ENCODE assay signal across 7 cellular contexts in genomic region chr2:127887452-127888219, GRCh38. TPM values are rescaled to one million over a fixed set of nuclear protein-coding genes. Genes with fewer than 3 reads are reported as not detected.
A peak's percentile ranks its signal among the peaks of the same experiment; 100 is the strongest.
DNase-seq lines count a peak whose midpoint lies in the region; ATAC-seq and TF ChIP-seq lines count a peak whose summit lies in the region.

No MANE protein-coding gene starts in this region.

- 16 to 22% methylated on average over 5 to 6 of the region's 6 CpGs for WGBS in gastroesophageal sphincter (ENCODE audit: low coverage in 1 of 2), 2 donors

- H3K36me3 ChIP-seq in gastroesophageal sphincter: peaks cover 0 to 12% of the 10 kb centered on the region in 2 donors

- no peaks in the 10 kb centered on the region for H3K27me3 Mint-ChIP-seq in activated CD8-positive, alpha-beta T cell treated with anti-CD3 and anti-CD28 coated beads, Interleukin-2, amount 10 ng/mL, durations not matched to agents 7 days and 5 days (ENCODE audit: low read depth)

- peaks cover 9 to 44% (median 27%) of the 10 kb centered on the region in 3 donors for H3K4me1 ChIP-seq in gastroesophageal sphincter

- no peak for ATAC-seq in activated CD8-positive, alpha-beta T cell treated with anti-CD3 and anti-CD28 coated beads, Interleukin-2, amount 10 ng/mL, durations not matched to agents 7 days and 5 days
- no peak for ATAC-seq in gastroesophageal sphincter
- ATAC-seq in stimulated activated effector memory CD8-positive, alpha-beta T cell treated with anti-CD3 and anti-CD28 coated beads, Interleukin-12 subunit alpha, Interleukin-12 subunit beta, amount 100 ng/mL, for 72 hours: no peak
- ATAC-seq in HG03439 (IDR thresholded peaks at IDR 0.05; ENCODE audit: unreplicated experiment): no peak
- no peak for ATAC-seq in GM21528 (IDR thresholded peaks at IDR 0.05; ENCODE audit: low FRiP score, unreplicated experiment)

- no peak for TF ChIP-seq EP300 in gastroesophageal sphincter (IDR thresholded peaks at IDR 0.05)

- H3K27ac Mint-ChIP-seq in activated CD8-positive, alpha-beta T cell treated with anti-CD3 and anti-CD28 coated beads, Interleukin-2, amount 10 ng/mL, durations not matched to agents 7 days and 5 days: no peak overlapping the region
- no peak overlapping the region for H3K27ac Mint-ChIP-seq in stimulated activated effector memory CD8-positive, alpha-beta T cell treated with anti-CD3 and anti-CD28 coated beads, Interleukin-12 subunit alpha, Interleukin-12 subunit beta, amount 100 ng/mL, for 72 hours

- peak overlapping the region; percentile 21 to 62 for H3K4me3 ChIP-seq in gastroesophageal sphincter

- peak overlapping the region; percentile 79 for H3K4me3 Mint-ChIP-seq in activated CD8-positive, alpha-beta T cell treated with anti-CD3 and anti-CD28 coated beads, Interleukin-2, amount 10 ng/mL, durations not matched to agents 7 days and 5 days
- peak overlapping the region; percentile 96 for H3K4me3 Mint-ChIP-seq in stimulated activated effector memory CD8-positive, alpha-beta T cell treated with anti-CD3 and anti-CD28 coated beads, Interleukin-12 subunit alpha, Interleukin-12 subunit beta, amount 100 ng/mL, for 72 hours

- TF ChIP-seq POLR2A in gastroesophageal sphincter (IDR thresholded peaks at IDR 0.05): no peak

- H3K9me3 Mint-ChIP-seq in activated CD8-positive, alpha-beta T cell treated with anti-CD3 and anti-CD28 coated beads, Interleukin-2, amount 10 ng/mL, durations not matched to agents 7 days and 5 days (ENCODE audit: insufficient read depth): no peaks in the 10 kb centered on the region
- H3K9me3 Mint-ChIP-seq in stimulated activated effector memory CD8-positive, alpha-beta T cell treated with anti-CD3 and anti-CD28 coated beads, Interleukin-12 subunit alpha, Interleukin-12 subunit beta, amount 100 ng/mL, for 72 hours: no peaks in the 10 kb centered on the region

- peaks cover 40% of the 10 kb centered on the region for H3K4me1 Mint-ChIP-seq in activated CD8-positive, alpha-beta T cell treated with anti-CD3 and anti-CD28 coated beads, Interleukin-2, amount 10 ng/mL, durations not matched to agents 7 days and 5 days (ENCODE audit: low read depth)
- peaks cover 19% of the 10 kb centered on the region for H3K4me1 Mint-ChIP-seq in stimulated activated effector memory CD8-positive, alpha-beta T cell treated with anti-CD3 and anti-CD28 coated beads, Interleukin-12 subunit alpha, Interleukin-12 subunit beta, amount 100 ng/mL, for 72 hours

- no peaks in the 10 kb centered on the region for H3K9me3 ChIP-seq in gastroesophageal sphincter

- DNase-seq in HUDEP-2 (lab: John Stamatoyannopoulos, UW; ENCODE audit: unreplicated experiment in 76 of 76) (peak in 45 of 76 experiments; percentile 2 to 68 (median 31)), foreskin melanocyte (no peak)
- no peak for DNase-seq in activated CD8-positive, alpha-beta T cell treated with anti-CD3 and anti-CD28 coated beads, Interleukin-2, amount 10 ng/mL, durations not matched to agents 7 days and 5 days
- DNase-seq in stimulated activated effector memory CD8-positive, alpha-beta T cell treated with anti-CD3 and anti-CD28 coated beads, Interleukin-12 subunit alpha, Interleukin-12 subunit beta, amount 100 ng/mL, for 72 hours (ENCODE audit: low spot score in 2 of 2): no peak

- peak overlapping the region; percentile 29 to 95 (median 93) for H3K27ac ChIP-seq in gastroesophageal sphincter

- CTCF ChIA-PET in activated CD8-positive, alpha-beta T cell treated with anti-CD3 and anti-CD28 coated beads, Interleukin-2, amount 10 ng/mL, durations not matched to agents 7 days and 5 days (lab: Charles Lee): interaction anchor here (0.8 kb wide), 1 partner anchor 27 kb away, joined by 3 read pairs; no protein-coding TSS in a partner anchor

- POLR2A ChIA-PET in activated CD8-positive, alpha-beta T cell treated with anti-CD3 and anti-CD28 coated beads, Interleukin-2, amount 10 ng/mL, durations not matched to agents 7 days and 5 days (lab: Charles Lee): interaction anchor here (0.7 to 0.8 kb wide), 2 partner anchors 37 to 140 kb away, joined by 3 to 4 read pairs; partner anchors contain the start of gene SAP130

- TF ChIP-seq CTCF in gastroesophageal sphincter (IDR thresholded peaks at IDR 0.05): no peak

- peaks cover 19% of the 10 kb centered on the region for H3K36me3 Mint-ChIP-seq in activated CD8-positive, alpha-beta T cell treated with anti-CD3 and anti-CD28 coated beads, Interleukin-2, amount 10 ng/mL, durations not matched to agents 7 days and 5 days (ENCODE audit: low read depth)
- H3K36me3 Mint-ChIP-seq in stimulated activated effector memory CD8-positive, alpha-beta T cell treated with anti-CD3 and anti-CD28 coated beads, Interleukin-12 subunit alpha, Interleukin-12 subunit beta, amount 100 ng/mL, for 72 hours: peaks cover 27% of the 10 kb centered on the region

- H3K27me3 ChIP-seq in gastroesophageal sphincter: no peaks in the 10 kb centered on the region

RNA-seq across cellular contexts. Expression of gene AMMECR1L, which starts 1.9 kb away (rescaled TPM):
- 10 to 100 TPM; 14.5 to 15.0 TPM for total RNA-seq in activated CD8-positive, alpha-beta T cell treated with anti-CD3 and anti-CD28 coated beads, Interleukin-2, amount 10 ng/mL, durations not matched to agents 7 days and 5 days
- 10 to 100 TPM; 12.4 to 15.0 (median 14.1) TPM for total RNA-seq in gastroesophageal sphincter

RNA-seq across cellular contexts. Expression of gene POLR2D, which starts 29.7 kb away (rescaled TPM):
- 10 to 100 TPM; 51.1 to 52.5 TPM for total RNA-seq in activated CD8-positive, alpha-beta T cell treated with anti-CD3 and anti-CD28 coated beads, Interleukin-2, amount 10 ng/mL, durations not matched to agents 7 days and 5 days
- 10 to 100 TPM; 12.9 to 18.4 (median 15.3) TPM for total RNA-seq in gastroesophageal sphincter

Comparison
In these comparisons a context has a peak if more than half of its experiments do, and no peak if none do; other contexts are left out.
1. DNase-seq: peak in HUDEP-2 (45 of 76); none in activated CD8-positive, alpha-beta T cell treated with anti-CD3 and anti-CD28 coated beads, Interleukin-2, amount 10 ng/mL, durations not matched to agents 7 days and 5 days (single experiment), stimulated activated effector memory CD8-positive, alpha-beta T cell treated with anti-CD3 and anti-CD28 coated beads, Interleukin-12 subunit alpha, Interleukin-12 subunit beta, amount 100 ng/mL, for 72 hours (0 of 2) and foreskin melanocyte (single experiment).